In the genomic region with DNA sequence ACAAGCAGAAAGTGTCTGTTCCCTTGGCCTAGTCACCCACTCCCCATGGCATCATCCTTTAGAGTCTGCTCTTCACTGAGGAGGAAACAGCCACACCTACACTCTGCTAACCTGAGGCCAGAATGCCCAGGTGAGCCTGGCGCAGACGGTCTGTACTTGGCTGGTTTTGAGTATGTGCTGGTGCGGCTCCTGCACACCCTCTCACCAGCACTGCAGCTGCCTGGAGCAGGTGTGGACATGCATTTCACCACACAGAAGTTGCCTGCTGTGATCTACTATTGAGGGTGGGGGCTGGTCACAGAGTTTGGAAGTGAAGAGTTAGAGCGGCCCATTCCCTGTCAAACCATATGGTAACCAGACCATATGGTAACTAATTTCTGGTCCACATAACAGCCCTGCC, we compare ENCODE assay signal across 19 cellular contexts.
"Had no signal": no experiment of that assay in that cellular context is flagged by ENCODE, and none has a peak within 500 bp of the region (broad histone marks: within the 10 kb centered on the region; RNA-seq: fewer than 3 reads in every experiment).

No MANE protein-coding gene starts in this region.

- H3K27ac Mint-ChIP-seq: activated CD8-positive, alpha-beta T cell treated with anti-CD3 and anti-CD28 coated beads for 36 hours; activated naive CD4-positive, alpha-beta T cell treated with anti-CD3 and anti-CD28 coated beads, Interleukin-2, amount 50 U/mL, for 72 hours; nephron; progenitor cell of endocrine pancreas had no signal

- H3K36me3 Mint-ChIP-seq: activated naive CD4-positive, alpha-beta T cell treated with anti-CD3 and anti-CD28 coated beads, Interleukin-2, amount 50 U/mL, for 72 hours had no signal

- DNase-seq: activated CD4-positive, alpha-beta T cell treated with anti-CD3 and anti-CD28 coated beads for 4 hours; activated CD8-positive, alpha-beta memory T cell treated with anti-CD3 and anti-CD28 coated beads, Interleukin-2, amount 50 U/mL, for 4 hours; activated CD8-positive, alpha-beta T cell treated with anti-CD3 and anti-CD28 coated beads for 36 hours; activated gamma-delta T cell; activated T-cell treated with anti-CD3 and anti-CD28 coated beads, Interleukin-2, amount 50 U/mL, for 48 hours; caudate nucleus; foreskin fibroblast; head of caudate nucleus; occipital lobe; right cardiac atrium; stimulated activated CD4-positive, alpha-beta T cell treated with anti-CD3 and anti-CD28 coated beads, Interleukin-15, amount 100 ng/mL, for 24 hours; stimulated activated CD4-positive, alpha-beta T cell treated with anti-CD3 and anti-CD28 coated beads, Interleukin-4, amount 100 ng/mL, for 1 hour; stimulated activated naive CD4-positive, alpha-beta T cell had no signal

- H3K36me3 ChIP-seq: tibial nerve had no signal

- H3K4me3 ChIP-seq: skin epidermis, tibial nerve had no signal

- H3K4me3 Mint-ChIP-seq: activated CD8-positive, alpha-beta T cell treated with anti-CD3 and anti-CD28 coated beads for 36 hours; nephron had no signal

- H3K27ac ChIP-seq: tibial nerve had no signal

- H3K4me1 ChIP-seq: tibial nerve had no signal

- ATAC-seq: activated CD8-positive, alpha-beta T cell treated with anti-CD3 and anti-CD28 coated beads for 36 hours; activated naive CD4-positive, alpha-beta T cell treated with anti-CD3 and anti-CD28 coated beads, Interleukin-2, amount 50 U/mL, for 72 hours; right cardiac atrium had no signal

- FAIRE-seq: colon had no signal

- H3K9me3 Mint-ChIP-seq: activated CD8-positive, alpha-beta T cell treated with anti-CD3 and anti-CD28 coated beads for 36 hours; activated naive CD4-positive, alpha-beta T cell treated with anti-CD3 and anti-CD28 coated beads, Interleukin-2, amount 50 U/mL, for 72 hours had no signal

- H3K9me3 ChIP-seq: tibial nerve had no signal

- H3K27me3 Mint-ChIP-seq: activated CD8-positive, alpha-beta T cell treated with anti-CD3 and anti-CD28 coated beads for 36 hours; progenitor cell of endocrine pancreas had no signal
